14 cellular contexts compared by ENCODE assay signal in genomic region chr17:40448639-40449261, GRCh38. TPM values are rescaled to one million over a fixed set of nuclear protein-coding genes. Genes with fewer than 3 reads are reported as not detected.
DNase-seq lines count a peak whose midpoint lies in the region; ATAC-seq, FAIRE-seq and TF ChIP-seq lines count a peak whose summit lies in the region.
"Had no signal": no experiment of that assay in that cellular context is flagged by ENCODE, and none has a peak within 500 bp of the region (broad histone marks: within the 10 kb centered on the region; RNA-seq: fewer than 3 reads in every experiment).

No MANE protein-coding gene starts in this region.

- H3K9me3 Mint-ChIP-seq in activated T-cell treated with anti-CD3 and anti-CD28 coated beads, Interleukin-2, amount 50 U/mL, for 24 hours: no peaks in the 10 kb centered on the region
- H3K9me3 Mint-ChIP-seq: activated CD4-positive, alpha-beta memory T cell treated with anti-CD3 and anti-CD28 coated beads for 36 hours had no signal

- no peaks in the 10 kb centered on the region for H3K9me3 ChIP-seq in BLaER1
- H3K9me3 ChIP-seq in esophagus squamous epithelium: no peaks in the 10 kb centered on the region
- no peaks in the 10 kb centered on the region for H3K9me3 ChIP-seq in pancreas

- peaks cover 36% of the 10 kb centered on the region for H3K36me3 ChIP-seq in BLaER1
- peaks cover 3 to 20% (median 5%) of the 10 kb centered on the region in 3 donors for H3K36me3 ChIP-seq in esophagus squamous epithelium
- H3K36me3 ChIP-seq in pancreas: no peaks in the 10 kb centered on the region

- TF ChIP-seq CTCF in esophagus squamous epithelium (IDR thresholded peaks at IDR 0.05): no peak
- TF ChIP-seq CTCF in pancreas (IDR thresholded peaks at IDR 0.05): no peak

- WGBS in esophagus squamous epithelium, 2 donors: 24 to 25% methylated on average over 6 to 7 of the region's 7 CpGs
- WGBS in pancreas, 2 donors: 9 to 16% methylated on average over 7 of the region's 7 CpGs

- H3K27ac ChIP-seq in BLaER1 (peak overlapping the region; percentile 82), esophagus squamous epithelium (peak overlapping the region; percentile 41 to 97 (median 92)), pancreas (peak overlapping the region in 2 of 4 donors; percentile 60 to 65)

- H3K9ac ChIP-seq in BLaER1: peak overlapping the region; percentile 59; the same call in 1 of the 2 replicates

- intact Hi-C loops in esophagus squamous epithelium (cut with DNase I): no loop called here
- intact Hi-C loops in pancreas (cut with DNase I): no loop called here

- no peaks in the 10 kb centered on the region for H3K27me3 Mint-ChIP-seq in activated T-cell treated with anti-CD3 and anti-CD28 coated beads, Interleukin-2, amount 50 U/mL, for 24 hours

- H3K4me2 ChIP-seq in BLaER1: peak overlapping the region; percentile 95

- no peak overlapping the region for H3K27ac Mint-ChIP-seq in activated T-cell treated with anti-CD3 and anti-CD28 coated beads, Interleukin-2, amount 50 U/mL, for 24 hours
- H3K27ac Mint-ChIP-seq: activated CD4-positive, alpha-beta memory T cell treated with anti-CD3 and anti-CD28 coated beads for 36 hours had no signal

- peaks cover 72% of the 10 kb centered on the region for H4K20me1 ChIP-seq in BLaER1

- peaks cover 50% of the 10 kb centered on the region for H3K4me1 Mint-ChIP-seq in activated T-cell treated with anti-CD3 and anti-CD28 coated beads, Interleukin-2, amount 50 U/mL, for 24 hours (ENCODE audit: low read depth)

- ATAC-seq in pancreas: peak; percentile 71 to 85 (median 78)
- ATAC-seq in HG02938 (IDR thresholded peaks at IDR 0.05; ENCODE audit: unreplicated experiment): no peak

- H3K4me1 ChIP-seq in BLaER1 (peaks cover 76% of the 10 kb centered on the region), esophagus squamous epithelium (peaks cover 45 to 100% (median 78%) of the 10 kb centered on the region in 3 donors), pancreas (peaks cover 11 to 28% (median 17%) of the 10 kb centered on the region in 3 donors)

- TF ChIP-seq POLR2A in esophagus squamous epithelium (IDR thresholded peaks at IDR 0.05): no peak

- H3K4me3 ChIP-seq in BLaER1 (peak overlapping the region; percentile 47), esophagus squamous epithelium (peak overlapping the region in 2 of 4 donors; percentile 73 to 90), pancreas (peak overlapping the region in 1 of 4 donors; percentile 2)

- peak; percentile 1 for DNase-seq in NCI-H226
- no peak for DNase-seq in esophagus squamous epithelium (lab: John Stamatoyannopoulos, UW)
- DNase-seq in pancreas: peak in 4 of 6 donors; percentile 50 to 58 (median 52)
- no peak for DNase-seq in NCI-H1436 (lab: John Stamatoyannopoulos, UW)
- DNase-seq in activated T-cell treated with anti-CD3 and anti-CD28 coated beads, Interleukin-2, amount 50 U/mL, for 24 hours: no peak
- DNase-seq in NCI-H1930 (lab: John Stamatoyannopoulos, UW): no peak
- DNase-seq: activated CD4-positive, alpha-beta memory T cell treated with anti-CD3 and anti-CD28 coated beads for 36 hours; cerebellar nuclear complex; DMS79 treated with DMSO at 0.1 percent for 48 hours; OCI-M1; stimulated activated CD4-positive, alpha-beta T cell treated with anti-CD3 and anti-CD28 coated beads, Interleukin-2, amount 100 ng/mL, for 48 hours had no signal

- H3K4me3 Mint-ChIP-seq in activated T-cell treated with anti-CD3 and anti-CD28 coated beads, Interleukin-2, amount 50 U/mL, for 24 hours: no peak overlapping the region
- H3K4me3 Mint-ChIP-seq: activated CD4-positive, alpha-beta memory T cell treated with anti-CD3 and anti-CD28 coated beads for 36 hours had no signal

- peaks cover 3% of the 10 kb centered on the region for H3K36me3 Mint-ChIP-seq in activated T-cell treated with anti-CD3 and anti-CD28 coated beads, Interleukin-2, amount 50 U/mL, for 24 hours (ENCODE audit: low read depth)
- H3K36me3 Mint-ChIP-seq: activated CD4-positive, alpha-beta memory T cell treated with anti-CD3 and anti-CD28 coated beads for 36 hours had no signal

- H3K27me3 ChIP-seq in BLaER1 (no peaks in the 10 kb centered on the region), esophagus squamous epithelium (no peaks in the 10 kb centered on the region), pancreas (no peaks in the 10 kb centered on the region)

- no peak for FAIRE-seq in pancreas (lab: Jason Lieb, UNC)

RNA-seq across cellular contexts. Expression of gene IGFBP4, which starts 5.5 kb away (rescaled TPM):
- total RNA-seq in esophagus squamous epithelium (100 to 1,000 TPM in 1 of 4 donors, 10 to 100 TPM in 3; 27.1 to 154 (median 73.0) TPM), pancreas (100 to 1,000 TPM in 3 of 6 donors, 10 to 100 TPM in 3; 30.2 to 190 (median 80.4) TPM)
- 10 to 100 TPM; 58.7 to 72.3 TPM for polyA plus RNA-seq in pancreas

RNA-seq across cellular contexts. Expression of gene TOP2A, which starts 31.1 kb away (rescaled TPM):
- total RNA-seq in esophagus squamous epithelium (10 to 100 TPM; 24.9 to 87.1 (median 50.6) TPM), pancreas (1 to 10 TPM in 3 of 6 donors, under 1 TPM in 3; 0.19 to 4.4 (median 1.2) TPM)
- polyA plus RNA-seq in pancreas: under 1 TPM; 0.42 to 0.76 TPM

RNA-seq across cellular contexts. Expression of gene TNS4, which starts 52.7 kb away (rescaled TPM):
- total RNA-seq in esophagus squamous epithelium (100 to 1,000 TPM in 1 of 4 donors, 10 to 100 TPM in 3; 34.6 to 104 (median 71.1) TPM), pancreas (under 1 TPM in 2 of 6 donors, not detected in 4; 0.16 to 0.24 TPM)
- polyA plus RNA-seq in pancreas: not detected
- total RNA-seq: kidney epithelial cell had no signal

Comparison
In these comparisons a context has a peak if more than half of its experiments do, and no peak if none do; other contexts are left out.
1. DNase-seq: peak in NCI-H226 (single experiment) and pancreas (4 of 6); none in esophagus squamous epithelium (single experiment), NCI-H1436 (single experiment), activated T-cell treated with anti-CD3 and anti-CD28 coated beads, Interleukin-2, amount 50 U/mL, for 24 hours (single experiment) and NCI-H1930 (0 of 2).
2. RNA of gene TOP2A, which starts 31.1 kb away (total RNA-seq): 24.9 to 87.1 TPM in esophagus squamous epithelium; 0.19 to 4.4 TPM in pancreas; every median in the first group is over 4 times any median in the second.
3. RNA of gene TNS4, which starts 52.7 kb away (total RNA-seq): 34.6 to 104 TPM in esophagus squamous epithelium; 0.16 to 0.24 TPM in pancreas; every median in the first group is over 10 times any median in the second.